ENCODE assay signal across 19 cellular contexts in genomic region chr4:4820264-4820663, GRCh38.
DNase-seq lines count a peak whose midpoint lies in the region; ATAC-seq and TF ChIP-seq lines count a peak whose summit lies in the region.
"Had no signal": no experiment of that assay in that cellular context is flagged by ENCODE, and none has a peak within 500 bp of the region (broad histone marks: within the 10 kb centered on the region; RNA-seq: fewer than 3 reads in every experiment).

No MANE protein-coding gene starts in this region.

- peak overlapping the region; percentile 38 for H2AFZ ChIP-seq in parathyroid adenoma
- H2AFZ ChIP-seq: GM23248, hepatocyte had no signal

- no peaks in the 10 kb centered on the region for H3K27me3 ChIP-seq in parathyroid adenoma (ENCODE audit: control insufficient read depth, insufficient read depth, low read length)
- H3K27me3 ChIP-seq: hepatocyte, uterus had no signal

- H3K4me2 ChIP-seq in parathyroid adenoma (ENCODE audit: low read length) = peak overlapping the region; percentile 33
- H3K4me2 ChIP-seq: hepatocyte had no signal

- no peaks in the 10 kb centered on the region for H3K79me2 ChIP-seq in parathyroid adenoma
- H3K79me2 ChIP-seq: hepatocyte had no signal

- H3K4me1 ChIP-seq in parathyroid adenoma = no peaks in the 10 kb centered on the region
- H3K4me1 ChIP-seq: uterus had no signal

- no peak for TF ChIP-seq CTCF in parathyroid adenoma (IDR thresholded peaks at IDR 0.05)

- no peaks in the 10 kb centered on the region for H3K9me3 ChIP-seq in parathyroid adenoma (ENCODE audit: control insufficient read depth, low read length)
- H3K9me3 ChIP-seq: uterus had no signal

- no peak overlapping the region for H3K27ac ChIP-seq in parathyroid adenoma
- H3K27ac ChIP-seq: GM23248, hepatocyte, uterus had no signal

- peak; percentile 83 for DNase-seq in NCI-H2227 (lab: John Stamatoyannopoulos, UW; ENCODE audit: unreplicated experiment)
- peak; percentile 7 for DNase-seq in astrocyte of the hippocampus (ENCODE audit: low read depth, low spot score)
- DNase-seq in inferior parietal cortex (ENCODE audit: extremely low spot score) = peak; percentile 69
- DNase-seq in cortex of kidney (lab: John Stamatoyannopoulos, UW) = no peak
- no peak for DNase-seq in SHP77 (lab: John Stamatoyannopoulos, UW)
- no peak for DNase-seq in activated effector memory CD4-positive, alpha-beta T cell treated with anti-CD3 and anti-CD28 coated beads, Interleukin-2, amount 50 U/mL, for 16 hours
- DNase-seq: activated CD8-positive, alpha-beta memory T cell treated with anti-CD3 and anti-CD28 coated beads for 24 hours; activated naive CD8-positive, alpha-beta T cell treated with anti-CD3 and anti-CD28 coated beads for 36 hours; DND-41; GM23248; kidney; NCI-H1694 treated with DMSO at 0.1 percent for 48 hours; NCI-H510A; small intestine; stimulated activated CD4-positive, alpha-beta T cell treated with anti-CD3 and anti-CD28 coated beads, Interleukin-4, amount 100 ng/mL, for 1 hour; uterus had no signal

- no peak overlapping the region for H3K4me3 ChIP-seq in parathyroid adenoma (ENCODE audit: low read depth, low read length)
- H3K4me3 ChIP-seq: GM23248, hepatocyte, uterus had no signal

- H3K9ac ChIP-seq in parathyroid adenoma = no peak overlapping the region
- H3K9ac ChIP-seq: GM23248 had no signal

- ATAC-seq in HG03039 (IDR thresholded peaks at IDR 0.05; ENCODE audit: unreplicated experiment) = no peak

- no peaks in the 10 kb centered on the region for H3K36me3 ChIP-seq in parathyroid adenoma (ENCODE audit: control insufficient read depth, insufficient read depth, low read length)
- H3K36me3 ChIP-seq: uterus had no signal

Comparison
In these comparisons a context has a peak if more than half of its experiments do, and no peak if none do; other contexts are left out.
1. DNase-seq: peak in NCI-H2227 (single experiment), astrocyte of the hippocampus (single experiment) and inferior parietal cortex (single experiment); none in cortex of kidney (single experiment), SHP77 (0 of 2) and activated effector memory CD4-positive, alpha-beta T cell treated with anti-CD3 and anti-CD28 coated beads, Interleukin-2, amount 50 U/mL, for 16 hours (single experiment).